7 cellular contexts compared by ENCODE assay signal in the genomic region with DNA sequence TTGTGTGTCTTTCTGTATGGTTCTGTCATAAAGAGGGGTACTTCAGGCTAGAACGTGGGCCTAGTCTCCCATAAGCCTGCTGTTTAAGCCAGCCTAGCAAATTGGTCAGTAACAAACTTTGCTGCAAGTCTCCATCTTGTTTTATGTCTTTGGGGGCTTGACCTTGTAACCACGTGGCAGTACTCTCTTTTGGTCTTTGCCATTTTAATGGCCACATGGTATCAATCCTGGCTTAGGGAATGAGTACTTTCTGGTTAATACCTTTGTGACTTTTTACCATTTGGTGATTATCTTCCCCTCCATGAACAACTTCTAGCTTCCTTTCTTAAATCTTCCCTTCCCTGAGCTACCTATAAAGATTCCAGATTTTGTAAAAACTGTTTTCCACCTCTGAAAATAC.
"Had no signal": no experiment of that assay in that cellular context is flagged by ENCODE, and none has a peak within 500 bp of the region (broad histone marks: within the 10 kb centered on the region; RNA-seq: fewer than 3 reads in every experiment).

No MANE protein-coding gene starts in this region.

- FAIRE-seq: G401.6, GM12878, GM12891, GM12892, GM19239 had no signal

- ATAC-seq: GM12878 had no signal

- H3K4me3 ChIP-seq: GM12878 had no signal

- DNase-seq: GDM1, GF-D8 had no signal
